In the genomic region with DNA sequence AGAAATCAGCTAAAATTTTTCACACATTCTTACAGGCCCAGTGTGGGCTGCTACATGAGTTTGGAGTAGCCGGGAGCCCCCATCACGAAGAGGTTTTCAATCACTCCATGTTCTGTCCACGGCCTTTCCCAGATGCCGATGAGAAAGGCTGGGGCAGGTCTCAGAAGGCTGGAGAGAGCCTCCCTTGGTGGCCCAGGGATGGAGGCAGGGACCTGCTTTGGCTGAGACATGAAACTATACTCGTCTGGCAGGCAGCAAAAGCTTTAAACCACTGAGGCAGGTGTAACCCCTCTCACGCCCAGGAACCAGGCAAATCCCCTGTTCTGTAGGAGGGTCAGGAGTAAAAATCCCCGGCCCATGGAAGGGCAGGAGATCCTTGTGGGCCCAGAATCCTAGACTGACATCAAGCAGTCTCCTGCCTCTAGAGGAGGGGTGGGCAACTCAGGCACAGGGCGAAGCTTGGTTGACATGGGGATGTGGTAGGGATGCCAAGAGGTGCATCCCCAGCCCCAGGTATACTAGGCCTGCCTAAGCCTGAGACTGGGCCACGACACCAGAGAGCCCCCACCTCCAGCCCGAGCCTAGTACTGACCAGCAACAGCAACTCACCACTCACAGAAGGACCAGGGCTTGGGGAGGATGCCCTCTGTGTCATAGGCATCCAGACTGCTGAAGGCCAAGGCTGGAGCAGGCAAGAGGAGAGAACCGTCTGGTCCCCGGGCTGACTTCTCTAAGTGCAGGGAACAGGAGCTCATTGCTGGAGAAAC, we compare ENCODE assay signal across 18 cellular contexts. TPM values are rescaled to one million over a fixed set of nuclear protein-coding genes. Genes with fewer than 3 reads are reported as not detected.
"Had no signal": no experiment of that assay in that cellular context is flagged by ENCODE, and none has a peak within 500 bp of the region (broad histone marks: within the 10 kb centered on the region; RNA-seq: fewer than 3 reads in every experiment).

No MANE protein-coding gene starts in this region.

- H3K4me3 Mint-ChIP-seq: mesothelial cell of epicardium; natural killer cell treated with Interleukin-12 subunit alpha and Interleukin-12 subunit beta and Interleukin-15 and Interleukin-18, amount 100 ng/mL, for 72 hours; neural progenitor cell; type B pancreatic cell had no signal

- H3K4me3 ChIP-seq: dorsolateral prefrontal cortex, heart left ventricle, neural progenitor cell, suprapubic skin, thyroid gland, uterus had no signal

- H3K9me3 Mint-ChIP-seq: natural killer cell treated with Interleukin-12 subunit alpha and Interleukin-12 subunit beta and Interleukin-15 and Interleukin-18, amount 100 ng/mL, for 72 hours; type B pancreatic cell had no signal

- H3K9me3 ChIP-seq: heart left ventricle, suprapubic skin, thyroid gland, uterus had no signal

- H3K36me3 ChIP-seq: heart left ventricle, neural progenitor cell, suprapubic skin, thyroid gland, uterus had no signal

- DNase-seq: cortex of kidney; effector CD8-positive, alpha-beta T cell; hippocampal formation; occipital lobe; stimulated activated CD4-positive, alpha-beta T cell treated with anti-CD3 and anti-CD28 coated beads, Interleukin-2, amount 100 ng/mL, for 24 hours; stimulated activated CD4-positive, alpha-beta T cell treated with anti-CD3 and anti-CD28 coated beads, Interleukin-4, amount 100 ng/mL, for 4 hours; thyroid gland; uterus had no signal

- H3K27ac ChIP-seq: dorsolateral prefrontal cortex, heart left ventricle, neural progenitor cell, suprapubic skin, thyroid gland, uterus had no signal

- H3K4me1 Mint-ChIP-seq: mesothelial cell of epicardium had no signal

- ATAC-seq: esophagus mucosa, sciatic nerve had no signal

- H3K27ac Mint-ChIP-seq: mesothelial cell of epicardium; natural killer cell treated with Interleukin-12 subunit alpha and Interleukin-12 subunit beta and Interleukin-15 and Interleukin-18, amount 100 ng/mL, for 72 hours; neural progenitor cell; type B pancreatic cell had no signal

RNA-seq across cellular contexts. Expression of gene MMEL1, which starts 9.1 kb away (rescaled TPM):
- total RNA-seq: kidney epithelial cell had no signal
